18 cellular contexts compared by ENCODE assay signal in the genomic region with DNA sequence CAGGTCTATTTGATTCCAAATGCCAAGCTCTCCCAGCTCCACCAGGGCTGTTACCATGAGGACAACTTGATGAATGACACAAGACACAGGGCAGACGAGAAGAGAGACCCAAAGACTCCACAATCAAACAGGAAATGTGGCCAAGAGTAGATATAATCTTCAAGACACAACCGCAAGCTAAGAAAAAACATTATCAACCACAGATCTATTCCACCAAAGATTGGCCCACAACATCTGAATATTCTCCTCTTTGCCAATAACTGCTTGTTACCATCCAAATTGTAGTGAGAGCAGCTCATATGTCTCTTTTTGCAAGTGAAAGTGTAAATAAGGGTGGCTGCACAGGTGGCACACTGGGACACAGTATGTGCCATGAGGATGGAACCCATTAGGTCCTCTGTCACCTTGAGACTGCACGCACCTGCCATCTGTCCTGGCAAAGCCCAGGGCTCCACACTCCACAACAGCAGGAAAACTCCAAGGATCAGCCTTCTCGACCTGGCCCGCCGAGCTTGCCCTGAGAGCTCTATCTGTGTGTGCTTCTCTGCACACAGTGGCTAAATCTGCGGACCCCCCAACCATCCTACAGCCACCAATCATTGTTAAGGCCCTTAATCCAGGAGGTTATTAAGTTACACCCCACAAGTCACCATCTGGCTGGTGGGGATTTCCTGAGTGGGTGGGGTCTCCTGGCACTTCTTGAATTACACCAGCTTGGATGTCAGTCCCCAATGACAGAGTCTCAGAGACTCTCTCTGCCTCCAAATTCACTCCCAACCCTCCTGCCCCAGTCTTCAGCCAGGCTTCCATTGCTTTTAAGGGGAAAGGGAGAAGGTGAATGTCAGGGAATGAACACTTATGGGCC. TPM values are rescaled to one million over a fixed set of nuclear protein-coding genes. Genes with fewer than 3 reads are reported as not detected.
DNase-seq lines count a peak whose midpoint lies in the region; ATAC-seq lines count a peak whose summit lies in the region.
"Had no signal": no experiment of that assay in that cellular context is flagged by ENCODE, and none has a peak within 500 bp of the region (broad histone marks: within the 10 kb centered on the region; RNA-seq: fewer than 3 reads in every experiment).

No MANE protein-coding gene starts in this region.

- peak overlapping the region; percentile 49 for H3K4me3 Mint-ChIP-seq in activated naive CD8-positive, alpha-beta T cell

- no peak overlapping the region for H3K4me3 ChIP-seq in BLaER1
- H3K4me3 ChIP-seq: psoas muscle had no signal

- no peaks in the 10 kb centered on the region for H3K27me3 ChIP-seq in BLaER1

- peaks cover 26% of the 10 kb centered on the region for H3K4me1 Mint-ChIP-seq in activated naive CD8-positive, alpha-beta T cell (ENCODE audit: low read depth)

- no peaks in the 10 kb centered on the region for H3K9me3 Mint-ChIP-seq in activated naive CD8-positive, alpha-beta T cell (ENCODE audit: low read depth)

- DNase-seq in GF-D8 (lab: John Stamatoyannopoulos, UW) (peak; percentile 67), NCI-H2171 treated with DMSO at 0.1 percent for 48 hours (lab: John Stamatoyannopoulos, UW) (peak; percentile 64), NCI-H1417 treated with DMSO at 0.1 percent for 48 hours (lab: John Stamatoyannopoulos, UW) (no peak), cardiac septum (ENCODE audit: low spot score) (no peak)
- DNase-seq: AML-193; IMR-90; NCI-H187; psoas muscle; SHP77; stimulated activated naive CD4-positive, alpha-beta T cell treated with Interleukin-2 at 50 U/mL for 16 hours had no signal

- no peak for ATAC-seq in GM19452 (IDR thresholded peaks at IDR 0.05; ENCODE audit: unreplicated experiment)
- ATAC-seq in GM18873 (IDR thresholded peaks at IDR 0.05; ENCODE audit: low FRiP score, unreplicated experiment): no peak
- ATAC-seq: psoas muscle had no signal

- peaks cover 11% of the 10 kb centered on the region for H3K4me1 ChIP-seq in BLaER1
- H3K4me1 ChIP-seq: psoas muscle had no signal

- peak overlapping the region; percentile 21; the same call in 1 of the 2 replicates for H3K4me2 ChIP-seq in BLaER1

- peak overlapping the region; percentile 4 for H3K27ac Mint-ChIP-seq in activated naive CD8-positive, alpha-beta T cell

- no peaks in the 10 kb centered on the region for H3K36me3 ChIP-seq in BLaER1

- H3K27ac ChIP-seq in BLaER1: no peak overlapping the region
- H3K27ac ChIP-seq: psoas muscle had no signal

- H4K20me1 ChIP-seq in BLaER1: no peaks in the 10 kb centered on the region

- H3K9me3 ChIP-seq in BLaER1: no peaks in the 10 kb centered on the region
- H3K9me3 ChIP-seq: psoas muscle had no signal

- intact Hi-C loops in cardiac septum (cut with DNase I): no loop called here

- H3K9ac ChIP-seq in BLaER1: no peak overlapping the region

- peaks cover 6% of the 10 kb centered on the region for H3K36me3 Mint-ChIP-seq in activated naive CD8-positive, alpha-beta T cell

- H3K27me3 Mint-ChIP-seq in activated naive CD8-positive, alpha-beta T cell: peaks cover 2% of the 10 kb centered on the region

RNA-seq across cellular contexts. Expression of gene DYNLRB2, which starts 50.5 kb away (rescaled TPM):
- not detected for total RNA-seq in cardiac septum
- total RNA-seq: bronchial epithelial cell, G401, glomerular endothelial cell, IMR-90, kidney epithelial cell, psoas muscle had no signal

Comparison
In these comparisons a context has a peak if more than half of its experiments do, and no peak if none do; other contexts are left out.
1. DNase-seq: peak in GF-D8 (single experiment) and NCI-H2171 treated with DMSO at 0.1 percent for 48 hours (single experiment); none in NCI-H1417 treated with DMSO at 0.1 percent for 48 hours (single experiment) and cardiac septum (single experiment).